1 cellular context compared by ENCODE assay signal in genomic region chr5:53569486-53569885, GRCh38.
TF ChIP-seq lines count a peak whose summit lies in the region.

No MANE protein-coding gene starts in this region.

TF ChIP-seq in HepG2, 621 proteins besides CTCF, POLR2A, EP300 and RAD21 (continued from another document):
- TF ChIP-seq, protein P1, sequence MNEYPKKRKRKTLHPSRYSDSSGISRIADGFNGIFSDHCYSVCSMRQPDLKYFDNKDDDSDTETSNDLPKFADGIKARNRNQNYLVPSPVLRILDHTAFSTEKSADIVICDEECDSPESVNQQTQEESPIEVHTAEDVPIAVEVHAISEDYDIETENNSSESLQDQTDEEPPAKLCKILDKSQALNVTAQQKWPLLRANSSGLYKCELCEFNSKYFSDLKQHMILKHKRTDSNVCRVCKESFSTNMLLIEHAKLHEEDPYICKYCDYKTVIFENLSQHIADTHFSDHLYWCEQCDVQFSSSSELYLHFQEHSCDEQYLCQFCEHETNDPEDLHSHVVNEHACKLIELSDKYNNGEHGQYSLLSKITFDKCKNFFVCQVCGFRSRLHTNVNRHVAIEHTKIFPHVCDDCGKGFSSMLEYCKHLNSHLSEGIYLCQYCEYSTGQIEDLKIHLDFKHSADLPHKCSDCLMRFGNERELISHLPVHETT (CRISPR knock-in tag; conservative IDR thresholded peaks at IDR 0.05) = no peak
- TF ChIP-seq ZSCAN21 (CRISPR knock-in tag; IDR thresholded peaks at IDR 0.05; ENCODE audit: borderline replicate concordance) = no peak
- TF ChIP-seq NBN (conservative IDR thresholded peaks at IDR 0.05) = no peak
- no peak for TF ChIP-seq ZNF225 (CRISPR knock-in tag; IDR thresholded peaks at IDR 0.05)
- TF ChIP-seq ZBTB7A (CRISPR knock-in tag; IDR thresholded peaks at IDR 0.05) = no peak
- TF ChIP-seq HOXA3 (CRISPR knock-in tag; IDR thresholded peaks at IDR 0.05) = no peak
- TF ChIP-seq ZNF652 (CRISPR knock-in tag; IDR thresholded peaks at IDR 0.05; ENCODE audit: borderline replicate concordance, low read depth) = peak; percentile 68
- TF ChIP-seq AGO2 (optimal IDR thresholded peaks at IDR 0.05; ENCODE audit: low read depth, low read length) = no peak
